Comparison of ENCODE assay signal across 8 cellular contexts in genomic region chr22:48492371-48493320, GRCh38.
DNase-seq lines count a peak whose midpoint lies in the region; ATAC-seq and TF ChIP-seq lines count a peak whose summit lies in the region.

No MANE protein-coding gene starts in this region.

- H3K9me3 Mint-ChIP-seq in endodermal cell: no peaks in the 10 kb centered on the region

- no peak overlapping the region for H4K91ac ChIP-seq in mesenchymal stem cell (ENCODE audit: low read length)

- TF ChIP-seq CTCF in endodermal cell (conservative IDR thresholded peaks at IDR 0.05) (peak; percentile 87), transverse colon (IDR thresholded peaks at IDR 0.05) (peak; percentile 62 to 82 (median 75))

- H3K4ac ChIP-seq in mesenchymal stem cell (ENCODE audit: low read depth in 1 of 2, low read length in 2 of 2): no peak overlapping the region

- H3K27ac Mint-ChIP-seq in endodermal cell: no peak overlapping the region

- H3K4me2 ChIP-seq in mesenchymal stem cell (ENCODE audit: low read length, poor library complexity, severe bottlenecking): no peak overlapping the region

- H3K9ac ChIP-seq in endodermal cell (ENCODE audit: extremely low read depth, low read length, poor library complexity, severe bottlenecking) (no peak overlapping the region), mesenchymal stem cell (ENCODE audit: low read length) (no peak overlapping the region)

- H3K27me3 ChIP-seq in MG63 (peaks cover 8% of the 10 kb centered on the region; the same call in 1 of the 2 replicates), endodermal cell (ENCODE audit: control insufficient read depth, insufficient read depth, low read length, poor library complexity, severe bottlenecking) (peaks cover 9% of the 10 kb centered on the region), mesenchymal stem cell (ENCODE audit: control insufficient read depth in 1 of 2, insufficient read depth in 1 of 2, low read length in 2 of 2) (peaks cover 30 to 48% of the 10 kb centered on the region in 2 experiments), transverse colon (peaks cover 44% of the 10 kb centered on the region)

- ATAC-seq in GM21825 (IDR thresholded peaks at IDR 0.05; ENCODE audit: unreplicated experiment): no peak

- H3K4me3 Mint-ChIP-seq in endodermal cell: no peak overlapping the region

- H3K14ac ChIP-seq in mesenchymal stem cell (ENCODE audit: low read length in 2 of 2): no peak overlapping the region

- intact Hi-C loops in transverse colon (cut with DNase I; ENCODE audit: low total_unique reads): no loop called here

- H2BK5ac ChIP-seq in mesenchymal stem cell (ENCODE audit: low read depth, low read length, poor library complexity, severe bottlenecking): no peak overlapping the region

- H3K23ac ChIP-seq in mesenchymal stem cell (ENCODE audit: low read length in 2 of 2): no peak overlapping the region

- TF ChIP-seq POLR2A in transverse colon (IDR thresholded peaks at IDR 0.05): no peak

- H3K27ac ChIP-seq in endodermal cell (ENCODE audit: low read depth, low read length) (no peak overlapping the region), mesenchymal stem cell (ENCODE audit: low read length, poor library complexity, severe bottlenecking) (no peak overlapping the region), transverse colon (no peak overlapping the region)

- H3K36me3 Mint-ChIP-seq in endodermal cell (ENCODE audit: low read depth): no peaks in the 10 kb centered on the region

- no peak overlapping the region for H2BK15ac ChIP-seq in mesenchymal stem cell (ENCODE audit: low read depth, poor library complexity, severe bottlenecking)

- no peak overlapping the region for H2AFZ ChIP-seq in mesenchymal stem cell (ENCODE audit: low read depth, low read length)

- no peak overlapping the region for H3K18ac ChIP-seq in mesenchymal stem cell (ENCODE audit: low read depth in 1 of 2, low read length in 2 of 2)

- TF ChIP-seq EP300 in transverse colon (IDR thresholded peaks at IDR 0.05; ENCODE audit: low read depth): no peak

- H3K79me1 ChIP-seq in mesenchymal stem cell (replicated peaks; ENCODE audit: low read length, poor library complexity, severe bottlenecking): no peaks in the 10 kb centered on the region

- no peaks in the 10 kb centered on the region for H3K9me3 ChIP-seq in MG63
- H3K9me3 ChIP-seq in endodermal cell (ENCODE audit: control insufficient read depth, low read length): no peaks in the 10 kb centered on the region
- no peaks in the 10 kb centered on the region for H3K9me3 ChIP-seq in mesenchymal stem cell (ENCODE audit: control insufficient read depth, low read length)
- H3K9me3 ChIP-seq in transverse colon: no peaks in the 10 kb centered on the region

- H3K4me1 Mint-ChIP-seq in endodermal cell: peaks cover 12% of the 10 kb centered on the region

- no peak overlapping the region for H2BK120ac ChIP-seq in mesenchymal stem cell (ENCODE audit: low read depth, low read length)

- DNase-seq in activated T-cell treated with anti-CD3 and anti-CD28 coated beads for 48 hours (ENCODE audit: low read depth): peak; percentile 21
- no peak for DNase-seq in activated T-cell treated with anti-CD3 and anti-CD28 coated beads for 4 hours
- peak; percentile 53 for DNase-seq in MG63
- peak; percentile 84 for DNase-seq in SK-MEL-5 (ENCODE audit: low read depth, low spot score)
- peak; percentile 90 for DNase-seq in endodermal cell
- peak; percentile 65 for DNase-seq in mesenchymal stem cell
- DNase-seq in transverse colon: peak; percentile 50

- H3K36me3 ChIP-seq in MG63 (no peaks in the 10 kb centered on the region), endodermal cell (ENCODE audit: control insufficient read depth, insufficient read depth, low read length) (no peaks in the 10 kb centered on the region), mesenchymal stem cell (ENCODE audit: control insufficient read depth in 1 of 2, insufficient read depth in 2 of 2, low read depth in 1 of 2, low read length in 2 of 2) (no peaks in the 10 kb centered on the region), transverse colon (no peaks in the 10 kb centered on the region)

- no peak overlapping the region for H4K8ac ChIP-seq in mesenchymal stem cell (ENCODE audit: low read length)

- H3K27me3 Mint-ChIP-seq in endodermal cell (ENCODE audit: insufficient read depth): peaks cover 43% of the 10 kb centered on the region

- WGBS in endodermal cell (ENCODE audit: insufficient coverage in 1 of 2, insufficient read length in 1 of 2), 2 experiments: 46 to 64% methylated on average over 10 to 19 of the region's 19 CpGs
- 36% methylated on average over 19 of the region's 19 CpGs for WGBS in mesenchymal stem cell
- 11 to 30% methylated on average over 9 to 19 of the region's 19 CpGs for WGBS in transverse colon (ENCODE audit: low coverage in 1 of 2), 2 donors

- no peak overlapping the region for H2AK5ac ChIP-seq in mesenchymal stem cell (ENCODE audit: low read length, severe bottlenecking)

- H3K4me1 ChIP-seq in endodermal cell (ENCODE audit: control insufficient read depth, insufficient read depth, low read length) (peaks cover 8% of the 10 kb centered on the region), mesenchymal stem cell (ENCODE audit: control insufficient read depth, insufficient read depth, low read depth, low read length) (peaks cover 22% of the 10 kb centered on the region), transverse colon (peaks cover 0 to 10% (median 4%) of the 10 kb centered on the region in 4 donors)

- H2BK12ac ChIP-seq in mesenchymal stem cell (ENCODE audit: low read length in 2 of 2): no peak overlapping the region

- in situ Hi-C loops in SK-MEL-5 (cut with HindIII; ENCODE audit: low pct_unique_long_range_greater_than_20kb, low sequenced_read_pairs) (no loop called here), transverse colon (cut with MboI; ENCODE audit: low pct_ligation_motif_present in 1 of 4, low pct_unique_long_range_greater_than_20kb in 1 of 4, low sequenced_read_pairs in 3 of 4) (loop anchor here in 1 of 4 donors (25.0 kb wide), 1 partner anchor 1655 kb away; no protein-coding TSS in a partner anchor)

- no peak overlapping the region for H3K4me3 ChIP-seq in MG63
- no peak overlapping the region for H3K4me3 ChIP-seq in endodermal cell (ENCODE audit: low read length)
- no peak overlapping the region for H3K4me3 ChIP-seq in mesenchymal stem cell (ENCODE audit: insufficient read depth in 1 of 2, low read depth in 1 of 2, low read length in 2 of 2)
- no peak overlapping the region for H3K4me3 ChIP-seq in transverse colon
